ENCODE assay signal across 27 cellular contexts in genomic region chr12:132182206-132182710, GRCh38.
"Had no signal": no experiment of that assay in that cellular context is flagged by ENCODE, and none has a peak within 500 bp of the region (broad histone marks: within the 10 kb centered on the region; RNA-seq: fewer than 3 reads in every experiment).

No MANE protein-coding gene starts in this region.

- H2AFZ ChIP-seq: parathyroid adenoma had no signal

- ATAC-seq: naive thymus-derived CD4-positive, alpha-beta T cell; natural killer cell; right lobe of liver; stimulated activated memory B cell treated with anti-CD40 and anti-IgM and Interleukin-4, amounts not matched to agents 10 μg/mL and 1 μg/mL and 100 μg/mL, for 72 hours; stimulated activated naive CD8-positive, alpha-beta T cell treated with anti-CD3 and anti-CD28 coated beads, Interleukin-15, Interleukin-2, amounts not matched to agents 100 U/mL and 50 U/mL, for 24 hours had no signal

- H3K9me3 Mint-ChIP-seq: type B pancreatic cell had no signal

- H3K27ac ChIP-seq: ovary, parathyroid adenoma, psoas muscle, right lobe of liver, sigmoid colon, suprapubic skin, testis, tibial artery, transverse colon, upper lobe of right lung, uterus had no signal

- H3K27ac Mint-ChIP-seq: natural killer cell; nephron; progenitor cell of endocrine pancreas; stimulated activated memory B cell treated with anti-CD40 and anti-IgM and Interleukin-4, amounts not matched to agents 10 μg/mL and 1 μg/mL and 100 μg/mL, for 72 hours; type B pancreatic cell had no signal

- DNase-seq: naive thymus-derived CD4-positive, alpha-beta T cell; natural killer cell; occipital lobe; ovary; right lobe of liver; sigmoid colon; small intestine; stimulated activated CD4-positive, alpha-beta T cell treated with anti-CD3 and anti-CD28 coated beads, Interleukin-12 subunit alpha, Interleukin-12 subunit beta, amount 100 ng/mL, for 4 hours; stimulated activated CD4-positive, alpha-beta T cell treated with anti-CD3 and anti-CD28 coated beads, Interleukin-1b, Interleukin-23, amount 100 ng/mL, for 48 hours; stimulated activated CD4-positive, alpha-beta T cell treated with anti-CD3 and anti-CD28 coated beads, Interleukin-4, amount 100 ng/mL, for 1 hour; stimulated activated CD4-positive, alpha-beta T cell treated with anti-CD3 and anti-CD28 coated beads, Interleukin-4, amount 100 ng/mL, for 4 hours; stimulated activated CD8-positive, alpha-beta memory T cell treated with anti-CD3 and anti-CD28 coated beads, Interleukin-4, amount 100 ng/mL, for 48 hours; stimulated activated naive CD4-positive, alpha-beta T cell; stimulated activated naive CD8-positive, alpha-beta T cell treated with anti-CD3 and anti-CD28 coated beads, Interleukin-15, Interleukin-2, amounts not matched to agents 100 U/mL and 50 U/mL, for 24 hours; substantia nigra; testis; tibial artery; transverse colon; upper lobe of right lung; uterus had no signal

- H3K79me2 ChIP-seq: parathyroid adenoma had no signal

- H3K4me3 Mint-ChIP-seq: natural killer cell; nephron; stimulated activated memory B cell treated with anti-CD40 and anti-IgM and Interleukin-4, amounts not matched to agents 10 μg/mL and 1 μg/mL and 100 μg/mL, for 72 hours; type B pancreatic cell had no signal

- H3K9ac ChIP-seq: parathyroid adenoma had no signal

- H3K27me3 ChIP-seq: ovary, right lobe of liver, testis had no signal

- H3K4me1 ChIP-seq: parathyroid adenoma, psoas muscle, right lobe of liver, sigmoid colon, suprapubic skin, testis, tibial artery, transverse colon, upper lobe of right lung, uterus had no signal

- H3K36me3 Mint-ChIP-seq: natural killer cell; stimulated activated memory B cell treated with anti-CD40 and anti-IgM and Interleukin-4, amounts not matched to agents 10 μg/mL and 1 μg/mL and 100 μg/mL, for 72 hours; type B pancreatic cell had no signal

- H3K36me3 ChIP-seq: ovary, right lobe of liver, sigmoid colon, suprapubic skin, tibial artery, transverse colon, upper lobe of right lung, uterus had no signal

- H3K4me3 ChIP-seq: ovary, psoas muscle, right lobe of liver, sigmoid colon, suprapubic skin, testis, tibial artery, transverse colon, upper lobe of right lung, uterus had no signal

- H3K9me3 ChIP-seq: ovary, psoas muscle, right lobe of liver, suprapubic skin, testis, transverse colon, upper lobe of right lung, uterus had no signal
